In the genomic region with DNA sequence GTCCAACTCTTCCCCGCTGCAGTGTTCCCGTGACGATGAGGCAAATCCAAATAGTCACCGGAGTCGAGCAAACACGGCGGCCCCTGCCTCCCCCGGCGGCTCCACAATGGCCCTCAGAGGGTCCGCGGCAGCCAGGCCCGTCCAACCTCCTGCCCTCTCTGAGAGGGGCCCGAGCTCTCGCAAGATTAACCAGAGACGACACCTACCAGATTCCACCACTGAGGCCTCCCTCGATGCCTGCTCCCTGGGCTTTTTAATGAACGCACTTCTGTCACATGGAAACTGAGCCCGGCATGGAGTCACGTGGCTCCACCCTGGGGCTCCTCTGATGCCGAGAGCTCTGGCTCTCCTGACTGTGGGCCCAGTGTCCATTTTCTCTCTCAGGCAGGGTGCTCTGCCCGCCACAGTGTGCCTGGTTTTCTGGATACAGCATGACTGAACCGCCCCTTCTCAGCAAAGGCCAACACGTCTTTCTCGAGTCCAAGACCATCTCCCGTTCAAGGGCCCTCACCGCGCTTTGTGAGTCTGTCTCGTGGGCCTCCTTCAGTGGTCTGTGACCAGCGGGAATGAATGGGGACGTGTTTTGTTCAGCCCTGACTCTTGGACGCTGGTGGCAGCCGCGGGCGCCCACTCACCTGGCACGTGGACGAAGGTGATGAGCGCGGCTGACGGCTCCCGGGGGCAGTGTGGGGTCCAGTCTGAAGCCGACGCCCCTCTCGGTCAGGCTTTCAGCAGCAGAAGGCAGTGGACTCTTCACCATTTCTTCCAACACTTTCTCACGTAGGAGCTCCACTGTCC, we compare ENCODE assay signal across 1 cellular context.
TF ChIP-seq lines count a peak whose summit lies in the region.

No MANE protein-coding gene starts in this region.

TF ChIP-seq in IMR-90, 13 proteins besides CTCF, POLR2A, EP300 and RAD21:
- TF ChIP-seq RFX5 (IDR thresholded peaks at IDR 0.05; ENCODE audit: low read depth, low read length) (no peak), MAFK (IDR thresholded peaks at IDR 0.05; ENCODE audit: low read depth, low read length) (no peak), BHLHE40 (IDR thresholded peaks at IDR 0.05; ENCODE audit: low read depth, low read length) (no peak), CEBPB (IDR thresholded peaks at IDR 0.05; ENCODE audit: low read depth, low read length) (no peak), SMC3 (IDR thresholded peaks at IDR 0.05; ENCODE audit: low read depth, low read length) (no peak), MXI1 (IDR thresholded peaks at IDR 0.05; ENCODE audit: borderline replicate concordance, low read depth, low read length) (no peak), CHD1 (IDR thresholded peaks at IDR 0.05; ENCODE audit: low read depth, low read length) (no peak), RCOR1 (IDR thresholded peaks at IDR 0.05; ENCODE audit: insufficient replicate concordance, low read length) (no peak), MAZ (IDR thresholded peaks at IDR 0.05; ENCODE audit: borderline replicate concordance, low read depth, low read length) (no peak), NFE2L2 (IDR thresholded peaks at IDR 0.05; ENCODE audit: low read depth, low read length) (no peak), FOS (IDR thresholded peaks at IDR 0.05; ENCODE audit: low read depth, low read length) (no peak)
- TF ChIP-seq, protein P1, sequence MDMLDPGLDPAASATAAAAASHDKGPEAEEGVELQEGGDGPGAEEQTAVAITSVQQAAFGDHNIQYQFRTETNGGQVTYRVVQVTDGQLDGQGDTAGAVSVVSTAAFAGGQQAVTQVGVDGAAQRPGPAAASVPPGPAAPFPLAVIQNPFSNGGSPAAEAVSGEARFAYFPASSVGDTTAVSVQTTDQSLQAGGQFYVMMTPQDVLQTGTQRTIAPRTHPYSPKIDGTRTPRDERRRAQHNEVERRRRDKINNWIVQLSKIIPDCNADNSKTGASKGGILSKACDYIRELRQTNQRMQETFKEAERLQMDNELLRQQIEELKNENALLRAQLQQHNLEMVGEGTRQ (IDR thresholded peaks at IDR 0.05; ENCODE audit: low read depth, low read length): no peak
- TF ChIP-seq, protein P2, sequence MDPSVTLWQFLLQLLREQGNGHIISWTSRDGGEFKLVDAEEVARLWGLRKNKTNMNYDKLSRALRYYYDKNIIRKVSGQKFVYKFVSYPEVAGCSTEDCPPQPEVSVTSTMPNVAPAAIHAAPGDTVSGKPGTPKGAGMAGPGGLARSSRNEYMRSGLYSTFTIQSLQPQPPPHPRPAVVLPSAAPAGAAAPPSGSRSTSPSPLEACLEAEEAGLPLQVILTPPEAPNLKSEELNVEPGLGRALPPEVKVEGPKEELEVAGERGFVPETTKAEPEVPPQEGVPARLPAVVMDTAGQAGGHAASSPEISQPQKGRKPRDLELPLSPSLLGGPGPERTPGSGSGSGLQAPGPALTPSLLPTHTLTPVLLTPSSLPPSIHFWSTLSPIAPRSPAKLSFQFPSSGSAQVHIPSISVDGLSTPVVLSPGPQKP (IDR thresholded peaks at IDR 0.05; ENCODE audit: borderline replicate concordance, low read depth, low read length): no peak
